Comparison of ENCODE assay signal across 8 cellular contexts in the genomic region with DNA sequence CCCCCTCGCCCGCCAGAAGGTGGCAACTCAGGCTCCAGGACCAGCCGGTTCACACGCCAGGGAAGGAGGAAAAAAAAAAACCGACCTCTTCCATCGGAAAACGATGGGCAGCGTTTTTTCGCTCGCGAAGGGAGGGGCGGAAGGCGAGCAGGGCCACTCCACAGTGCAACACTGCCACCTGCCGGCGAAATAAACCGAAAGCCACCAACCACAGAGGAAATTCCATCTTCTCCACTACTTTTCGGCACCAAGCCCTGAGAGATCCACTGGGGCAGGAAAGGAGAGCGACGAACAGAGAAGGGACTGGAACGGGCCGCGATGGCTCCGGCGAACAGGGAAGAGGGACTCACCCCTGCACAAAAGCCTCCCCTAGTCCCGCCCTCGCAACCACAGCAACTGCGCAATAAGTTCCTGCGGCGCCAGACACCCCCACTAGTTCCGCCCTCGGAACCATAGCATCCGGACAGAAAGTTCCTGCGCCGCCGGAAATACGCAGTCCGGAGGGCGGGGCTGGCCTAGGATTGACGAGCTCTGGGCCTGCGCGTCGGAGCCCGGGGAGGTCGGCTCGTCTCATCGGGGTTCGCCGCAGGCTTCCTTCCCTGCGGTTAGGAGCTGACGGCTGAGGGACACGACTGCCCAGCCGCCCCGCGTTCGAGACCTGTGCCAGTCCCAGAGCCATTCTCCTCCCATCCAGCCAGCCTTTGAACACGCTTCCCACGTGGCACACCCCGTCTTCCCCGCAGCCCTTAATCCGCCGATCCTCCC. TPM values are rescaled to one million over a fixed set of nuclear protein-coding genes. Genes with fewer than 3 reads are reported as not detected.
DNase-seq lines count a peak whose midpoint lies in the region; ATAC-seq and TF ChIP-seq lines count a peak whose summit lies in the region.

No MANE protein-coding gene starts in this region.

- TF ChIP-seq CTCF in astrocyte of the spinal cord (IDR thresholded peaks at IDR 0.05; ENCODE audit: low read depth, low read length) = peak; percentile 74

- peak; percentile 89 for DNase-seq in A172 (ENCODE audit: low spot score)
- DNase-seq in NCI-H2029 treated with DMSO at 0.1 percent for 48 hours (lab: John Stamatoyannopoulos, UW) = peak; percentile 48
- peak; percentile 90 for DNase-seq in T1000 (lab: John Stamatoyannopoulos, UW)
- DNase-seq in astrocyte of the spinal cord (ENCODE audit: low read depth, low spot score) = peak; percentile 98
- DNase-seq in hippocampal formation (lab: John Stamatoyannopoulos, UW) = peak; percentile 88 to 94
- DNase-seq in sciatic nerve (ENCODE audit: low spot score) = peak; percentile 99

- ATAC-seq in GM18517 (IDR thresholded peaks at IDR 0.05; ENCODE audit: unreplicated experiment) (peak; percentile 87), HG03039 (IDR thresholded peaks at IDR 0.05; ENCODE audit: unreplicated experiment) (peak; percentile 94), sciatic nerve (peak; percentile 98)

- in situ Hi-C loops in astrocyte of the spinal cord (cut with HindIII; ENCODE audit: low sequenced_read_pairs) = no loop called here

- intact Hi-C loops in sciatic nerve (cut with DNase I) = no loop called here

- peak overlapping the region; percentile 70 for H3K4me3 ChIP-seq in astrocyte of the spinal cord (ENCODE audit: low read depth, low read length)

RNA-seq across cellular contexts. Expression of a gene that starts 23.4 kb away (rescaled TPM):
- 18.9 and 23.0 TPM in 2 replicates for total RNA-seq in A172 (2014; rRNA removed; shearing (Covaris generic))
- total RNA-seq in sciatic nerve = 30.1 TPM

RNA-seq across cellular contexts. Expression of a gene that starts 37.8 kb away (rescaled TPM):
- total RNA-seq in A172 (2014; rRNA removed; shearing (Covaris generic)) = 6.2 and 19.3 TPM in 2 replicates
- 21.3 TPM for total RNA-seq in sciatic nerve

Comparison
In these comparisons a context has a peak if more than half of its experiments do, and no peak if none do; other contexts are left out.
1. Peak in every context shown above with its lines: DNase-seq, ATAC-seq and H3K4me3 ChIP-seq.
2. DNase-seq: peak in every context shown above with its lines; median percentile 99 in sciatic nerve; 98 in astrocyte of the spinal cord; 91 in hippocampal formation; 90 in T1000; 89 in A172; 48 in NCI-H2029 treated with DMSO at 0.1 percent for 48 hours.